7 cellular contexts compared by ENCODE assay signal in the genomic region with DNA sequence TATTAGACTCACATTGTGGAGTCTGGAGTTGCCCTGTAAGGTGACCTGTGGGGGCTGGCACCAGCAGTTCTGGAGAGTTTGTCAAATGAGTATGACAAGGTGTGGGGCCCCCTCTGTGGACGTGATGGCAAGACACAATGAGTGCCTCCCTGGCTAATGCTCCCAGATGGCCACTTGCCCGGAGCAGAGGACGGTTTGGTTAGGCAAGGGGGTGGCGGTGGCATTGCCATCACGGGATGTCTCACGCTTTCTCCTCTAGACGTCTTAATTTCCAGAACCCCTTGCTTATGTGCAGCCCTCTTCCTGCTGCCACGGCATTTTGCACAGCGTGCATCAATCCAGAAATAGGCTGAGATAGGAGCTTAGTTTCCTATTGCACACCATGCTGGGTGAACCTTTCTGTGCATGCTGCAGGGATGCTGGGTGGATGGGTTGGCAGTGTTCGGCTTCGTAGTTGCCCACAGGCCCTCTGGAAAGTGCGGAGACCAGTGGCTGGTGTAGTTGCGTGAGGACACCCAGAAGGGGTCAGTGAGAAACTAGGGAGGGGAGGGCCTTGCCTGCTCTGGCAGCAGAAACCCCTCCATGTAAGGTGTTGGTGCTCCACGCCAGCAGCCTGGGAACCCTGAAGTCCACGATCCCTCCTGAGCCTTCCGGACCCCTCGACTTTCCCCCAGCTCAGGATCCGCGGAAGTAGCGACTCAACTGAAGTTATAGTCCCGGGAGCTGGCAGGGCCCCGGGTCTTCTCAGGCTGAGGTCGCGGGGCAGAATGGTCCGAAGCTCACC. TPM values are rescaled to one million over a fixed set of nuclear protein-coding genes. Genes with fewer than 3 reads are reported as not detected.
DNase-seq lines count a peak whose midpoint lies in the region; ATAC-seq and TF ChIP-seq lines count a peak whose summit lies in the region.

No MANE protein-coding gene starts in this region.

- H3K9me3 Mint-ChIP-seq in activated CD4-positive, alpha-beta T cell treated with anti-CD3 and anti-CD28 coated beads, Interleukin-2, amount 10 ng/mL, durations not matched to agents 24 days and 14 days = peaks cover 4% of the 10 kb centered on the region
- peaks cover 0 to 4% (median 0%) of the 10 kb centered on the region in 7 donors for H3K9me3 Mint-ChIP-seq in naive B cell

- TF ChIP-seq POLR2A in erythroblast (IDR thresholded peaks at IDR 0.05; ENCODE audit: low read length) = no peak

- H3K27me3 Mint-ChIP-seq in activated CD4-positive, alpha-beta T cell treated with anti-CD3 and anti-CD28 coated beads, Interleukin-2, amount 10 ng/mL, durations not matched to agents 24 days and 14 days = peaks cover 11% of the 10 kb centered on the region
- H3K27me3 Mint-ChIP-seq in naive B cell = peaks cover 0 to 5% (median 4%) of the 10 kb centered on the region in 3 donors

- H3K27ac Mint-ChIP-seq in activated CD4-positive, alpha-beta T cell treated with anti-CD3 and anti-CD28 coated beads, Interleukin-2, amount 10 ng/mL, durations not matched to agents 24 days and 14 days = peak overlapping the region; percentile 99
- peak overlapping the region; percentile 96 to 100 (median 100) for H3K27ac Mint-ChIP-seq in naive B cell

- ATAC-seq in GM18511 (IDR thresholded peaks at IDR 0.05; ENCODE audit: unreplicated experiment) = peak; percentile 6
- peak; percentile 1 for ATAC-seq in HG03565 (IDR thresholded peaks at IDR 0.05; ENCODE audit: unreplicated experiment)
- no peak for ATAC-seq in naive B cell (ENCODE audit: low read depth in 2 of 2)

- intact Hi-C loops in activated CD4-positive, alpha-beta T cell treated with anti-CD3 and anti-CD28 coated beads, Interleukin-2, amount 10 ng/mL, durations not matched to agents 24 days and 14 days (cut with micrococcal nuclease) = loop anchor here (2.0 to 10.0 kb wide), 5 partner anchors 31 to 771 kb away; a partner anchor contains a TSS

- DNase-seq in activated CD4-positive, alpha-beta T cell treated with anti-CD3 and anti-CD28 coated beads, Interleukin-2, amount 10 ng/mL, durations not matched to agents 24 days and 14 days = no peak
- DNase-seq in erythroblast (lab: John Stamatoyannopoulos, UW) = peak; percentile 40 to 66
- no peak for DNase-seq in naive B cell
- DNase-seq in CD1c-positive myeloid dendritic cell (ENCODE audit: extremely low spot score) = no peak
- no peak for DNase-seq in GM13976 (ENCODE audit: low spot score)

- H3K4me3 Mint-ChIP-seq in activated CD4-positive, alpha-beta T cell treated with anti-CD3 and anti-CD28 coated beads, Interleukin-2, amount 10 ng/mL, durations not matched to agents 24 days and 14 days = peak overlapping the region; percentile 91
- peak overlapping the region; percentile 92 to 99 (median 98) for H3K4me3 Mint-ChIP-seq in naive B cell

- peaks cover 33% of the 10 kb centered on the region for H3K4me1 Mint-ChIP-seq in activated CD4-positive, alpha-beta T cell treated with anti-CD3 and anti-CD28 coated beads, Interleukin-2, amount 10 ng/mL, durations not matched to agents 24 days and 14 days
- H3K4me1 Mint-ChIP-seq in naive B cell = peaks cover 39 to 56% (median 41%) of the 10 kb centered on the region in 3 donors

- H3K36me3 Mint-ChIP-seq in activated CD4-positive, alpha-beta T cell treated with anti-CD3 and anti-CD28 coated beads, Interleukin-2, amount 10 ng/mL, durations not matched to agents 24 days and 14 days (ENCODE audit: low read depth) = peaks cover 8% of the 10 kb centered on the region
- H3K36me3 Mint-ChIP-seq in naive B cell = peaks cover 0 to 15% of the 10 kb centered on the region in 2 donors

- TF ChIP-seq CTCF in GM13976 (IDR thresholded peaks at IDR 0.05; ENCODE audit: borderline replicate concordance, control extremely low read depth, extremely low read depth, insufficient read depth, missing control alignments) = no peak

- in situ Hi-C loops in GM13976 (cut with MboI; ENCODE audit: low sequenced_read_pairs, unreplicated experiment) = no loop called here

RNA-seq across cellular contexts. Expression of a gene that starts 18.1 kb away (rescaled TPM):
- total RNA-seq in activated CD4-positive, alpha-beta T cell treated with anti-CD3 and anti-CD28 coated beads, Interleukin-2, amount 10 ng/mL, durations not matched to agents 24 days and 14 days = 0.23 and 0.43 TPM in 2 replicates
- not detected for polyA plus RNA-seq in naive B cell (ENCODE audit: low read depth in 6 of 6)

RNA-seq across cellular contexts. Expression of a gene that starts 44.2 kb away (rescaled TPM):
- not detected in 2 replicates for total RNA-seq in activated CD4-positive, alpha-beta T cell treated with anti-CD3 and anti-CD28 coated beads, Interleukin-2, amount 10 ng/mL, durations not matched to agents 24 days and 14 days
- under 1 TPM in 2 of 6 donors, not detected in 4; 0.43 to 0.65 TPM for polyA plus RNA-seq in naive B cell (ENCODE audit: low read depth in 6 of 6)

RNA-seq across cellular contexts. Expression of a gene that starts 49.6 kb away (rescaled TPM):
- total RNA-seq in activated CD4-positive, alpha-beta T cell treated with anti-CD3 and anti-CD28 coated beads, Interleukin-2, amount 10 ng/mL, durations not matched to agents 24 days and 14 days = not detected in 2 replicates
- polyA plus RNA-seq in naive B cell (ENCODE audit: low read depth in 6 of 6) = not detected

Comparison
In these comparisons a context has a peak if more than half of its experiments do, and no peak if none do; other contexts are left out.
1. ATAC-seq: peak in GM18511 (single experiment) and HG03565 (single experiment); none in naive B cell (0 of 2).
2. DNase-seq: peak in erythroblast (2 of 2); none in activated CD4-positive, alpha-beta T cell treated with anti-CD3 and anti-CD28 coated beads, Interleukin-2, amount 10 ng/mL, durations not matched to agents 24 days and 14 days (single experiment), naive B cell (single experiment), CD1c-positive myeloid dendritic cell (single experiment) and GM13976 (single experiment).